Comparison of ENCODE assay signal across 8 cellular contexts in the genomic region with DNA sequence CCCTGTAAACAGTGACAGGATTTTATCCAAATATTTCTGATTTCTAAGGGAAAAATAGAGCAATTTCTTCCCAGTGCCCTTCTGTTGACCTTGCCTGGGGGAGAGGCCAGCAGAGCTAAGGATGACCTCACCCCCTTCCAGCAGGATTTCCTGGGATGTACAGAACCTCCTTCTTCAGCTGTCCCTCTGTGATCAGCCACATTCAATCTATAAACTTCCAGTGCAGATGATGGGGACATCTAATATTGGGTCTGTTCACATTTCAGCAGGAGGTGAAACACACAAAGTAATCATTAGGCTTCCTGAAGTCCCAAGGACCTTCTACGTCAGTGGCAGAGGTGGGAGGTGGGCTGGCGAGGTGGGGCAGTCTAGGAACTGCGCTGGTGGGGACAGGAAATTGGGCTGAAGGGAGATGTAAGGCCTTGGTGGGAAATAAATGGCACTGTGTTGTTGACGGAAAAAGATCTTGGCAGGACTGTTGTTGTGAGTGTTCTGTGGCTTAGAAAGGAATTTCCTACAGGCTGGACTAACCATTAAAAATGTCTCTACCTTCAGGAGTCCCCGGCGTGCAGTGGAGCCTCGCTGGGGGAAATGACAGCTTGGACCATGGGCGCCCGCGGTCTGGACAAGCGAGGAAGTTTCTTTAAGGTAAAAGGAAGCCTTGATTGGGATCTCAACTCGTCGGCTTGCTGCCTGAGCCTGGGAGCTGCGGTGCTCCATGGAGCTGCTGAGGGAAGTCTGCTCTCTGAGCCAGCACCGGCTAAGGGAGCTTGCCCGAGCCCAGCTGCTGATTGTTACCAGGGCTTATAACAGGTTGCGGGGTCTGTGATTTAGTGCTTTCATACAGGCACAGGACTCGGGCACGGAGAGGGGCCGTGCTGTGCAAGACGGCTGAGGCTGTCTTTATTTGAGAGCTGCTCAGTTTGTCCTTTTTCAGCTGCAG.
DNase-seq lines count a peak whose midpoint lies in the region; ATAC-seq, FAIRE-seq and TF ChIP-seq lines count a peak whose summit lies in the region.
"Had no signal": no experiment of that assay in that cellular context is flagged by ENCODE, and none has a peak within 500 bp of the region (broad histone marks: within the 10 kb centered on the region; RNA-seq: fewer than 3 reads in every experiment).

No MANE protein-coding gene starts in this region.

- H3K4me3 ChIP-seq in duodenal mucosa (ENCODE audit: low read depth in 1 of 2, low read length in 2 of 2) (peak overlapping the region; percentile 72 to 75), mesodermal cell (ENCODE audit: extremely low read depth, insufficient read depth, low read length, poor library complexity, severe bottlenecking) (peak overlapping the region; percentile 9), urinary bladder (ENCODE audit: low read depth, low read length) (no peak overlapping the region)

- peaks cover 42 to 43% of the 10 kb centered on the region in 2 donors for H3K4me1 ChIP-seq in duodenal mucosa (ENCODE audit: control insufficient read depth in 1 of 2, insufficient read depth in 2 of 2, low read length in 2 of 2)
- H3K4me1 ChIP-seq in mesodermal cell (ENCODE audit: control insufficient read depth, insufficient read depth, low read length, poor library complexity, severe bottlenecking), result peaks cover 39% of the 10 kb centered on the region
- no peaks in the 10 kb centered on the region for H3K4me1 ChIP-seq in urinary bladder (ENCODE audit: insufficient read depth)

- peak overlapping the region; percentile 75 to 81 for H3K9ac ChIP-seq in duodenal mucosa (ENCODE audit: low read depth in 1 of 2, low read length in 2 of 2)

- TF ChIP-seq CTCF in D721Med (IDR thresholded peaks at IDR 0.05; ENCODE audit: insufficient read depth, missing control alignments), result no peak

- no peak for FAIRE-seq in D721Med (lab: Jason Lieb, UNC)

- H3K27ac ChIP-seq in duodenal mucosa (ENCODE audit: low read depth, low read length), result peak overlapping the region; percentile 90
- H3K27ac ChIP-seq in mesodermal cell (ENCODE audit: low read depth, low read length, severe bottlenecking), result peak overlapping the region; percentile 84
- H3K27ac ChIP-seq in urinary bladder (ENCODE audit: low read depth), result peak overlapping the region; percentile 81

- 91 to 92% methylated on average over 18 to 21 of the region's 21 CpGs for WGBS in mesodermal cell (ENCODE audit: insufficient coverage in 2 of 2), 2 experiments
- WGBS in urinary bladder, result 10% methylated on average over 21 of the region's 21 CpGs

- DNase-seq in NCI-H2227 (lab: John Stamatoyannopoulos, UW; ENCODE audit: unreplicated experiment) (peak; percentile 53), D721Med (ENCODE audit: insufficient read length, low spot score) (no peak)
- no peak for DNase-seq in stimulated activated CD4-positive, alpha-beta T cell treated with anti-CD3 and anti-CD28 coated beads, Interleukin-2, amount 100 ng/mL, for 24 hours
- DNase-seq: activated naive CD8-positive, alpha-beta T cell treated with anti-CD3 and anti-CD28 coated beads, Interleukin-2, amount 10 ng/mL, durations not matched to agents 7 days and 5 days had no signal

- H3K36me3 ChIP-seq in duodenal mucosa (ENCODE audit: control insufficient read depth in 1 of 2, insufficient read depth in 2 of 2, low read length in 2 of 2), result peaks cover 4 to 15% of the 10 kb centered on the region in 2 donors
- peaks cover 50% of the 10 kb centered on the region for H3K36me3 ChIP-seq in mesodermal cell (ENCODE audit: control insufficient read depth, insufficient read depth, low read length)
- no peaks in the 10 kb centered on the region for H3K36me3 ChIP-seq in urinary bladder (ENCODE audit: insufficient read depth)

- H3K9me3 ChIP-seq in duodenal mucosa (ENCODE audit: control insufficient read depth in 1 of 2, low read length in 2 of 2), result no peaks in the 10 kb centered on the region
- H3K9me3 ChIP-seq in mesodermal cell (ENCODE audit: control insufficient read depth, low read length), result no peaks in the 10 kb centered on the region

- no peak for ATAC-seq in HG02678 (IDR thresholded peaks at IDR 0.05; ENCODE audit: unreplicated experiment)

- H3K27me3 ChIP-seq in duodenal mucosa (ENCODE audit: control insufficient read depth in 1 of 2, insufficient read depth in 2 of 2, low read length in 2 of 2), result no peaks in the 10 kb centered on the region
